ENCODE assay signal across 9 cellular contexts in the genomic region with DNA sequence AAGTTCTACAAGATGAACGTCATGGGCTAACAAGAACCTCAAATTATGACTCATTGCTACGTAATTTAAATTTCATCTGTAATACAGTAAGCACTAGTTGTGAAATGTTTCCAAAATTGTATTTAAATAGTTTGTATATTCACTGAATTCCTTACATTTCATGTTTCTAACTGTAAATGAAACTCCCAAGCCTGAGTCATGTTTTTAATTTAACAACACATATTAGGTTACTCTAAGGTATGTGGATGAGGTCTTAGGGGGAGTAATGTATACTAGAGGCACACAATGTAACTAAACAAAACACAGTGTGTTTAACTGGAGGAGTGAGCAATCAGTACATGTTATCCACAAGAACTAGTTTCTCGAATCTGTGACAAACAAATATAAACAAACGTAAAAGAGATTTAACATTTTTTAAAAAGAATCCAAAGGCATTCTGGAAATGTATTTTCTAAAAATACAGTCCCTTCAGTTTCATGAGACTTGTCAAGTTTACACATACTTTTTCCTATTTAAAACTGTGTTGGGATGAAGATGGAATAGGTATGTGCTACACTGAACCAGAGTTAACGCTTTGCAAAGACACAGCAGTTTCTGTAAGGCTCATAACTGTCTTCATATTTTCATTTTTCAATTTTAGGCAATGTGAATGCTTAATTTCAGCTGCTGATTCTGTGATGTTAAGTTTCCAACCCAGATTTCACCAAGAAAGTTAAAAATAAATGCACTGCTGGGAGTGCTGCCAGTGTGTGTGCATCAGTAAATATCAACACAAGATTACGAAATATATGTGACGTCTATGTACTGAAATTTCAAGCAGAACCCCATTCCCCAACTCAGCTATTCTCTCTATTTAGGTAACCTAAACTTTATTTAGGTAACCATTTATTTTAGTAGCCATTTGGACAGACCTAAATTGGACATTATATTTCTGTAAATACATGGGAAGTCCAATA. TPM values are rescaled to one million over a fixed set of nuclear protein-coding genes. Genes with fewer than 3 reads are reported as not detected.
A peak's percentile ranks its signal among the peaks of the same experiment; 100 is the strongest.
DNase-seq lines count a peak whose midpoint lies in the region; ATAC-seq and TF ChIP-seq lines count a peak whose summit lies in the region.
"Had no signal": no experiment of that assay in that cellular context is flagged by ENCODE, and none has a peak within 500 bp of the region (broad histone marks: within the 10 kb centered on the region; RNA-seq: fewer than 3 reads in every experiment).

No MANE protein-coding gene starts in this region.

- no peak for ATAC-seq in GM21723 (IDR thresholded peaks at IDR 0.05; ENCODE audit: unreplicated experiment)

- no peaks in the 10 kb centered on the region for H3K9me2 ChIP-seq in SK-N-SH

- no peaks in the 10 kb centered on the region for H3K9me3 ChIP-seq in SK-N-SH

- peaks cover 13 to 62% of the 10 kb centered on the region in 2 experiments for H3K36me3 ChIP-seq in SK-N-SH (replicated peaks in 1 of 2; ENCODE audit: control insufficient read depth in 1 of 2, insufficient read depth in 2 of 2, low read length in 1 of 2)

- POLR2A ChIA-PET in SK-N-SH (lab: Yijun Ruan, JAX), result no interaction called here

- H3K4me1 ChIP-seq in SK-N-SH (ENCODE audit: control insufficient read depth in 1 of 2, insufficient read depth in 2 of 2, low read depth in 1 of 2, low read length in 1 of 2), result peaks cover 22 to 30% of the 10 kb centered on the region in 2 experiments; a peak in 3 of 4 replicates

- H3K9ac ChIP-seq in SK-N-SH, result no peak overlapping the region

- no peak for TF ChIP-seq RAD21 in SK-N-SH (IDR thresholded peaks at IDR 0.05; ENCODE audit: low read length)

- DNase-seq in CD1c-positive myeloid dendritic cell (ENCODE audit: extremely low spot score) (peak; percentile 29), SK-N-SH (no peak), fibroblast of peridontal ligament (ENCODE audit: extremely low read depth) (peak; percentile 99), renal cortical epithelial cell (ENCODE audit: low read depth) (peak; percentile 55), substantia nigra (lab: John Stamatoyannopoulos, UW) (no peak), GM13976 (ENCODE audit: low spot score) (no peak), epidermal melanocyte (ENCODE audit: insufficient read length, low spot score) (no peak)
- DNase-seq: head of caudate nucleus had no signal

- 0 out of 2 replicates have a peak overlapping the region, but pooled peaks have one; percentile 23 for H3K4me2 ChIP-seq in SK-N-SH

- TF ChIP-seq EP300 in SK-N-SH (IDR thresholded peaks at IDR 0.05; ENCODE audit: borderline replicate concordance in 1 of 2, low read depth in 1 of 2, low read length in 1 of 2), result no peak

- no peak overlapping the region for H3K4me3 ChIP-seq in SK-N-SH (ENCODE audit: low read depth in 2 of 2, low read length in 1 of 2)

- no peak overlapping the region for H2AFZ ChIP-seq in SK-N-SH (ENCODE audit: low read depth)

- H4K20me1 ChIP-seq in SK-N-SH (ENCODE audit: insufficient read depth), result peaks cover 9% of the 10 kb centered on the region

- H3K27me3 ChIP-seq in SK-N-SH (ENCODE audit: insufficient read depth), result no peaks in the 10 kb centered on the region

- WGBS in SK-N-SH (ENCODE audit: low lambda C conversion rate), result 48% methylated on average over 7 of the region's 7 CpGs

- peaks cover 47% of the 10 kb centered on the region for H3K79me2 ChIP-seq in SK-N-SH (ENCODE audit: insufficient read depth)

- peaks cover 24% of the 10 kb centered on the region for H3F3A ChIP-seq in SK-N-SH (replicated peaks; ENCODE audit: insufficient read depth)

- H3K27ac ChIP-seq in SK-N-SH (ENCODE audit: low read depth in 2 of 2, low read length in 1 of 2), result peak overlapping the region; percentile 69 to 75
- no peak overlapping the region for H3K27ac ChIP-seq in substantia nigra (ENCODE audit: low read depth, low read length, poor library complexity, severe bottlenecking)

- no peak for TF ChIP-seq CTCF in SK-N-SH (IDR thresholded peaks at IDR 0.05)
- no peak for TF ChIP-seq CTCF in GM13976 (IDR thresholded peaks at IDR 0.05; ENCODE audit: borderline replicate concordance, control extremely low read depth, extremely low read depth, insufficient read depth, missing control alignments)

- in situ Hi-C loops in GM13976 (cut with MboI; ENCODE audit: low sequenced_read_pairs, unreplicated experiment), result no loop called here

- CTCF ChIA-PET in SK-N-SH (lab: Yijun Ruan, JAX), result interaction anchor here (0.9 to 1.5 kb wide), 3 partner anchors 9 to 21 kb away, joined by 4 to 5 read pairs (median 5); no protein-coding TSS in a partner anchor

TF ChIP-seq in SK-N-SH, 30 proteins besides CTCF, POLR2A, EP300 and RAD21 (continues in another document):
- no peak for TF ChIP-seq FOXM1 (IDR thresholded peaks at IDR 0.05; ENCODE audit: low read depth)
- TF ChIP-seq, protein P1, sequence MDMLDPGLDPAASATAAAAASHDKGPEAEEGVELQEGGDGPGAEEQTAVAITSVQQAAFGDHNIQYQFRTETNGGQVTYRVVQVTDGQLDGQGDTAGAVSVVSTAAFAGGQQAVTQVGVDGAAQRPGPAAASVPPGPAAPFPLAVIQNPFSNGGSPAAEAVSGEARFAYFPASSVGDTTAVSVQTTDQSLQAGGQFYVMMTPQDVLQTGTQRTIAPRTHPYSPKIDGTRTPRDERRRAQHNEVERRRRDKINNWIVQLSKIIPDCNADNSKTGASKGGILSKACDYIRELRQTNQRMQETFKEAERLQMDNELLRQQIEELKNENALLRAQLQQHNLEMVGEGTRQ (IDR thresholded peaks at IDR 0.05; ENCODE audit: borderline replicate concordance, low read depth, low read length), result no peak
- TF ChIP-seq, protein P2, sequence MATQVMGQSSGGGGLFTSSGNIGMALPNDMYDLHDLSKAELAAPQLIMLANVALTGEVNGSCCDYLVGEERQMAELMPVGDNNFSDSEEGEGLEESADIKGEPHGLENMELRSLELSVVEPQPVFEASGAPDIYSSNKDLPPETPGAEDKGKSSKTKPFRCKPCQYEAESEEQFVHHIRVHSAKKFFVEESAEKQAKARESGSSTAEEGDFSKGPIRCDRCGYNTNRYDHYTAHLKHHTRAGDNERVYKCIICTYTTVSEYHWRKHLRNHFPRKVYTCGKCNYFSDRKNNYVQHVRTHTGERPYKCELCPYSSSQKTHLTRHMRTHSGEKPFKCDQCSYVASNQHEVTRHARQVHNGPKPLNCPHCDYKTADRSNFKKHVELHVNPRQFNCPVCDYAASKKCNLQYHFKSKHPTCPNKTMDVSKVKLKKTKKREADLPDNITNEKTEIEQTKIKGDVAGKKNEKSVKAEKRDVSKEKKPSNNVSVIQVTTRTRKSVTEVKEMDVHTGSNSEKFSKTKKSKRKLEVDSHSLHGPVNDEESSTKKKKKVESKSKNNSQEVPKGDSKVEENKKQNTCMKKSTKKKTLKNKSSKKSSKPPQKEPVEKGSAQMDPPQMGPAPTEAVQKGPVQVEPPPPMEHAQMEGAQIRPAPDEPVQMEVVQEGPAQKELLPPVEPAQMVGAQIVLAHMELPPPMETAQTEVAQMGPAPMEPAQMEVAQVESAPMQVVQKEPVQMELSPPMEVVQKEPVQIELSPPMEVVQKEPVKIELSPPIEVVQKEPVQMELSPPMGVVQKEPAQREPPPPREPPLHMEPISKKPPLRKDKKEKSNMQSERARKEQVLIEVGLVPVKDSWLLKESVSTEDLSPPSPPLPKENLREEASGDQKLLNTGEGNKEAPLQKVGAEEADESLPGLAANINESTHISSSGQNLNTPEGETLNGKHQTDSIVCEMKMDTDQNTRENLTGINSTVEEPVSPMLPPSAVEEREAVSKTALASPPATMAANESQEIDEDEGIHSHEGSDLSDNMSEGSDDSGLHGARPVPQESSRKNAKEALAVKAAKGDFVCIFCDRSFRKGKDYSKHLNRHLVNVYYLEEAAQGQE (IDR thresholded peaks at IDR 0.05; ENCODE audit: low read depth, low read length), result no peak
- TF ChIP-seq, protein P3, sequence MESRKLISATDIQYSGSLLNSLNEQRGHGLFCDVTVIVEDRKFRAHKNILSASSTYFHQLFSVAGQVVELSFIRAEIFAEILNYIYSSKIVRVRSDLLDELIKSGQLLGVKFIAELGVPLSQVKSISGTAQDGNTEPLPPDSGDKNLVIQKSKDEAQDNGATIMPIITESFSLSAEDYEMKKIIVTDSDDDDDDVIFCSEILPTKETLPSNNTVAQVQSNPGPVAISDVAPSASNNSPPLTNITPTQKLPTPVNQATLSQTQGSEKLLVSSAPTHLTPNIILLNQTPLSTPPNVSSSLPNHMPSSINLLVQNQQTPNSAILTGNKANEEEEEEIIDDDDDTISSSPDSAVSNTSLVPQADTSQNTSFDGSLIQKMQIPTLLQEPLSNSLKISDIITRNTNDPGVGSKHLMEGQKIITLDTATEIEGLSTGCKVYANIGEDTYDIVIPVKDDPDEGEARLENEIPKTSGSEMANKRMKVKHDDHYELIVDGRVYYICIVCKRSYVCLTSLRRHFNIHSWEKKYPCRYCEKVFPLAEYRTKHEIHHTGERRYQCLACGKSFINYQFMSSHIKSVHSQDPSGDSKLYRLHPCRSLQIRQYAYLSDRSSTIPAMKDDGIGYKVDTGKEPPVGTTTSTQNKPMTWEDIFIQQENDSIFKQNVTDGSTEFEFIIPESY (IDR thresholded peaks at IDR 0.05; ENCODE audit: borderline replicate concordance, low read depth), result no peak
- TF ChIP-seq MXI1 (IDR thresholded peaks at IDR 0.05; ENCODE audit: low read depth, low read length), result no peak
- TF ChIP-seq, protein P4, sequence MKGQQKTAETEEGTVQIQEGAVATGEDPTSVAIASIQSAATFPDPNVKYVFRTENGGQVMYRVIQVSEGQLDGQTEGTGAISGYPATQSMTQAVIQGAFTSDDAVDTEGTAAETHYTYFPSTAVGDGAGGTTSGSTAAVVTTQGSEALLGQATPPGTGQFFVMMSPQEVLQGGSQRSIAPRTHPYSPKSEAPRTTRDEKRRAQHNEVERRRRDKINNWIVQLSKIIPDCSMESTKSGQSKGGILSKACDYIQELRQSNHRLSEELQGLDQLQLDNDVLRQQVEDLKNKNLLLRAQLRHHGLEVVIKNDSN (IDR thresholded peaks at IDR 0.05; ENCODE audit: borderline replicate concordance, low read depth), result no peak
- TF ChIP-seq GATA2 (CRISPR knock-in tag; IDR thresholded peaks at IDR 0.05), result no peak
- peak; percentile 62 for TF ChIP-seq JUND (IDR thresholded peaks at IDR 0.05)
- TF ChIP-seq YY1 (IDR thresholded peaks at IDR 0.05; ENCODE audit: low read depth), result no peak
- no peak; the same call in 1 of the 2 replicates for TF ChIP-seq MEF2A (IDR thresholded peaks at IDR 0.05; ENCODE audit: borderline replicate concordance, low read depth)
- peak; percentile 53 for TF ChIP-seq FOSL2 (IDR thresholded peaks at IDR 0.05; ENCODE audit: borderline replicate concordance, low read depth)
- TF ChIP-seq TEAD4 (IDR thresholded peaks at IDR 0.05; ENCODE audit: borderline replicate concordance, insufficient read depth), result peak; percentile 41; the same call in 1 of the 2 replicates

RNA-seq across cellular contexts. Expression of a gene that starts 52.6 kb away (rescaled TPM):
- polyA plus RNA-seq in SK-N-SH (2012; rRNA removed), result 32.3 and 38.7 TPM in 2 replicates
- 41.6 and 48.2 TPM in 2 replicates for polyA plus RNA-seq in SK-N-SH (2012; cell fraction: cytosol; rRNA removed)
- polyA plus RNA-seq in SK-N-SH (2012; cell fraction: nucleus; rRNA removed), result 20.0 and 38.6 TPM in 2 replicates
- 26.9 and 66.4 TPM in 2 replicates for total RNA-seq in renal cortical epithelial cell

Comparison
In these comparisons a context has a peak if more than half of its experiments do, and no peak if none do; other contexts are left out.
1. DNase-seq: peak in CD1c-positive myeloid dendritic cell (single experiment), fibroblast of peridontal ligament (single experiment) and renal cortical epithelial cell (single experiment); none in SK-N-SH (single experiment), substantia nigra (0 of 49), GM13976 (single experiment) and epidermal melanocyte (single experiment).